32 cellular contexts compared by ENCODE assay signal in the genomic region with DNA sequence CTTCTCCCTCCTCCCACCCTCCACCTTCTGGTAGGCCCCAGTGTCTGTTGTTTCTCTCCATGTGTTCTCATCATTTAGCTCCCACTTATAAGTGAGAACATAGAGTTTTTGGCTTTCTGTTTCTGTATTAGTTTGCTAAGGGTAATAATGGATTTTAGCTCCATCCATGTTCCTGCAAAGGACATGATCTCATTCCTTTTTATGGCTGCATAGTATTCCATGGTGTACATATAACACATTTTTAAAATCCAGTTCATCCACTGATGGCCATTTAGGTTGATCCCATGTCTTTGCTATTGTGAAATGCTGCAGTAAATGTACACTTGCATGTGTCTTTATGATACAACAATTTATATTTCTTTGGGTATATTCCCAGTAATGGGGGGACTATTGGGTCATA.
DNase-seq lines count a peak whose midpoint lies in the region; ATAC-seq, FAIRE-seq and TF ChIP-seq lines count a peak whose summit lies in the region.
"Had no signal": no experiment of that assay in that cellular context is flagged by ENCODE, and none has a peak within 500 bp of the region (broad histone marks: within the 10 kb centered on the region; RNA-seq: fewer than 3 reads in every experiment).

No MANE protein-coding gene starts in this region.

- no peak for TF ChIP-seq RAD21 in K562 (CRISPR knock-in tag; conservative IDR thresholded peaks at IDR 0.05 in 1 of 2, IDR thresholded peaks at IDR 0.05 in 1 of 2)

- H3K9me1 ChIP-seq in K562 (ENCODE audit: control insufficient read depth, insufficient read depth, low read length), result no peaks in the 10 kb centered on the region

- DNase-seq in HTR-8/SVneo (ENCODE audit: insufficient read length, low spot score) (no peak), K562 (ENCODE audit: extremely low read depth in 1 of 4, low spot score in 3 of 4) (no peak), NCI-H2081 (lab: John Stamatoyannopoulos, UW) (no peak), putamen (ENCODE audit: low spot score) (no peak), body of pancreas (no peak)
- DNase-seq: 8988T; ACHN; AML-193; BE2C; C1 segment of cervical spinal cord; Caco-2; Calu3; CD4-positive, alpha-beta memory T cell; CD4-positive, alpha-beta T cell; CD4-positive, CD25-positive, alpha-beta regulatory T cell; CD8-positive, alpha-beta memory T cell; CD8-positive, alpha-beta T cell; COR-L47; DMS 273 treated with DMSO at 0.1 percent for 48 hours; DMS153; DMS53; DMS79; DMS79 treated with DMSO at 0.1 percent for 48 hours; DND-41; EL had no signal

- H3K27me3 ChIP-seq in K562 (ENCODE audit: control insufficient read depth in 2 of 2, insufficient read depth in 2 of 2, low read length in 2 of 2) (no peaks in the 10 kb centered on the region), body of pancreas (no peaks in the 10 kb centered on the region)
- H3K27me3 ChIP-seq: BE2C; BLaER1; BLaER1 treated with 17β-estradiol and CSF1 and Interleukin-3, amounts not matched to agents 10 nM and 100 nM had no signal

- POLR2A ChIA-PET in HEK293 (lab: Yijun Ruan, JAX), result no interaction called here
- POLR2A ChIA-PET in K562 (lab: Yijun Ruan, JAX), result interaction anchor here (1.0 kb wide), 1 partner anchor 8 kb away, joined by 4 read pairs; no protein-coding TSS in a partner anchor

- H3K27ac ChIP-seq in HEK293 (ENCODE audit: extremely low read depth, low read depth, low read length) (no peak overlapping the region), K562 (ENCODE audit: extremely low read depth, low read depth, low read length) (no peak overlapping the region), body of pancreas (no peak overlapping the region)
- H3K27ac ChIP-seq: 22Rv1; A549; BLaER1; BLaER1 treated with 17β-estradiol and CSF1 and Interleukin-3, amounts not matched to agents 10 nM and 100 nM; C4-2B had no signal

- intact Hi-C loops in K562 (cut with micrococcal nuclease), result loop anchor here (10.0 kb wide), 1 partner anchor 92 kb away; a partner anchor contains a TSS
- intact Hi-C loops in body of pancreas (cut with DNase I), result no loop called here

- H3K4me3 ChIP-seq in HEK293 (ENCODE audit: low read depth, low read length) (no peak overlapping the region), K562 (no peak overlapping the region), body of pancreas (no peak overlapping the region)
- H3K4me3 ChIP-seq: A549; BLaER1; BLaER1 treated with 17β-estradiol and CSF1 and Interleukin-3, amounts not matched to agents 10 nM and 100 nM had no signal

- no peak for TF ChIP-seq EP300 in K562 (IDR thresholded peaks at IDR 0.05; ENCODE audit: low read length)

- no peak overlapping the region for H3K4me2 ChIP-seq in K562 (ENCODE audit: insufficient read depth, low read length)
- H3K4me2 ChIP-seq: A549; BLaER1; BLaER1 treated with 17β-estradiol and CSF1 and Interleukin-3, amounts not matched to agents 10 nM and 100 nM had no signal

- TF ChIP-seq CTCF in HEK293 (tag by site-specific recombination; IDR thresholded peaks at IDR 0.05) (no peak), K562 (IDR thresholded peaks at IDR 0.05 in 2 of 3, conservative IDR thresholded peaks at IDR 0.05 in 1 of 3; ENCODE audit: insufficient read depth in 2 of 3, low read depth in 1 of 3, low read length in 3 of 3) (no peak), body of pancreas (IDR thresholded peaks at IDR 0.05) (no peak)

- H3K9me3 ChIP-seq in HEK293 (ENCODE audit: control insufficient read depth, insufficient read depth, low read depth, low read length) (no peaks in the 10 kb centered on the region), K562 (replicated peaks; ENCODE audit: control insufficient read depth, insufficient read depth, low read depth, low read length) (peaks cover 7% of the 10 kb centered on the region; the same call in 1 of the 2 replicates), body of pancreas (peaks cover 0 to 7% (median 0%) of the 10 kb centered on the region in 3 donors)
- H3K9me3 ChIP-seq: BE2C had no signal

- no peak for ATAC-seq in K562
- ATAC-seq in body of pancreas, result no peak
- ATAC-seq: A549; CD8-positive, alpha-beta T cell had no signal

- CTCF ChIA-PET in HEK293 (lab: Yijun Ruan, JAX), result no interaction called here
- CTCF ChIA-PET in K562 (lab: Yijun Ruan, JAX; ENCODE audit: low intra/inter-chr PET ratio), result no interaction called here

- in situ Hi-C loops in K562 (cut with MboI), result no loop called here

- 0 out of 3 replicates have a peak, but pooled peaks cover 3% of the 10 kb centered on the region for H3K79me2 ChIP-seq in K562 (ENCODE audit: control insufficient read depth, insufficient read depth, low read length)

- TF ChIP-seq POLR2A in K562 (conservative IDR thresholded peaks at IDR 0.05) (no peak), body of pancreas (IDR thresholded peaks at IDR 0.05) (no peak)

- H3K36me3 ChIP-seq in HEK293 (ENCODE audit: control insufficient read depth in 2 of 2, insufficient read depth in 1 of 2, low read length in 2 of 2) (no peaks in the 10 kb centered on the region), K562 (ENCODE audit: control insufficient read depth, insufficient read depth, low read length) (no peaks in the 10 kb centered on the region), body of pancreas (replicated peaks in 1 of 2; ENCODE audit: insufficient read depth in 1 of 2, low read depth in 2 of 2) (no peaks in the 10 kb centered on the region)
- H3K36me3 ChIP-seq: BE2C had no signal

- no peak overlapping the region for H3K9ac ChIP-seq in K562 (ENCODE audit: insufficient read depth in 1 of 2, low read depth in 2 of 2, low read length in 2 of 2)
- H3K9ac ChIP-seq: BLaER1; BLaER1 treated with 17β-estradiol and CSF1 and Interleukin-3, amounts not matched to agents 10 nM and 100 nM had no signal

- FAIRE-seq in HTR-8/SVneo (lab: Jason Lieb, UNC), result peak; percentile 60
- no peak for FAIRE-seq in K562 (lab: Jason Lieb, UNC)
- FAIRE-seq: A549, D721Med had no signal

- H4K20me1 ChIP-seq in K562 (replicated peaks; ENCODE audit: control insufficient read depth, insufficient read depth, low read length), result no peaks in the 10 kb centered on the region
- H4K20me1 ChIP-seq: BLaER1; BLaER1 treated with 17β-estradiol and CSF1 and Interleukin-3, amounts not matched to agents 10 nM and 100 nM had no signal

- no peak overlapping the region for H2AFZ ChIP-seq in K562 (ENCODE audit: low read depth, low read length)

- no TSS peak for BruUV-seq in K562 (replicated peaks; lab: Mats Ljungman, UMichigan)

- H3K4me1 ChIP-seq in HEK293 (ENCODE audit: control insufficient read depth, insufficient read depth, low read length) (no peaks in the 10 kb centered on the region), K562 (replicated peaks in 1 of 2; ENCODE audit: control insufficient read depth in 2 of 2, insufficient read depth in 2 of 2, low read length in 2 of 2) (no peaks in the 10 kb centered on the region), body of pancreas (no peaks in the 10 kb centered on the region)
- H3K4me1 ChIP-seq: A549; BE2C; BLaER1; BLaER1 treated with 17β-estradiol and CSF1 and Interleukin-3, amounts not matched to agents 10 nM and 100 nM; Caco-2 had no signal

TF ChIP-seq in HEK293, 187 proteins besides CTCF, POLR2A, EP300 and RAD21:
- TF ChIP-seq ZBTB1 (tag by site-specific recombination; IDR thresholded peaks at IDR 0.05) (no peak), ZNF146 (tag by site-specific recombination; IDR thresholded peaks at IDR 0.05) (peak; percentile 60)

TF ChIP-seq in K562, 482 proteins besides CTCF, POLR2A, EP300 and RAD21:
- TF ChIP-seq ZNF146 (CRISPR knock-in tag; IDR thresholded peaks at IDR 0.05; ENCODE audit: unreplicated experiment) (peak; percentile 76), NR3C1 (CRISPR knock-in tag; IDR thresholded peaks at IDR 0.05) (no peak), RBM25 (IDR thresholded peaks at IDR 0.05; ENCODE audit: low read depth, low read length, severe bottlenecking) (peak; percentile 42)
TF ChIP-seq in K562: peak in this region for 2.
